9 cellular contexts compared by ENCODE assay signal in genomic region chr19:54160948-54161347, GRCh38. TPM values are rescaled to one million over a fixed set of nuclear protein-coding genes. Genes with fewer than 3 reads are reported as not detected.
DNase-seq lines count a peak whose midpoint lies in the region; ATAC-seq and TF ChIP-seq lines count a peak whose summit lies in the region.
"Had no signal": no experiment of that assay in that cellular context is flagged by ENCODE, and none has a peak within 500 bp of the region (broad histone marks: within the 10 kb centered on the region; RNA-seq: fewer than 3 reads in every experiment).

No MANE protein-coding gene starts in this region.

- H3K27ac Mint-ChIP-seq in activated naive CD4-positive, alpha-beta T cell treated with anti-CD3 and anti-CD28 coated beads, Interleukin-2, amount 50 U/mL, for 24 hours: peak overlapping the region; percentile 70

- 75% methylated on average over 13 of the region's 13 CpGs for WGBS in hepatocyte (ENCODE audit: low lambda C conversion rate, missing lambda C conversion rate)
- 30 to 39% methylated on average over 13 of the region's 13 CpGs for WGBS in thyroid gland, 2 donors

- H3K9me2 ChIP-seq in hepatocyte (replicated peaks; ENCODE audit: insufficient read depth): no peaks in the 10 kb centered on the region

- peaks cover 62% of the 10 kb centered on the region for H3K4me1 Mint-ChIP-seq in activated naive CD4-positive, alpha-beta T cell treated with anti-CD3 and anti-CD28 coated beads, Interleukin-2, amount 50 U/mL, for 24 hours

- intact Hi-C loops in thyroid gland (cut with DNase I): no loop called here

- no peaks in the 10 kb centered on the region for H4K20me1 ChIP-seq in hepatocyte (ENCODE audit: insufficient read depth, poor library complexity, severe bottlenecking)

- peaks cover 2% of the 10 kb centered on the region for H3K36me3 Mint-ChIP-seq in activated naive CD4-positive, alpha-beta T cell treated with anti-CD3 and anti-CD28 coated beads, Interleukin-2, amount 50 U/mL, for 24 hours

- TF ChIP-seq CTCF in VCaP (conservative IDR thresholded peaks at IDR 0.05): no peak
- TF ChIP-seq CTCF in hepatocyte (IDR thresholded peaks at IDR 0.05; ENCODE audit: poor library complexity): no peak
- TF ChIP-seq CTCF in thyroid gland (IDR thresholded peaks at IDR 0.05): no peak

- no peak overlapping the region for H2AFZ ChIP-seq in hepatocyte

- H3K79me2 ChIP-seq in hepatocyte: peaks cover 14% of the 10 kb centered on the region

- peak overlapping the region; percentile 91 for H3K27ac ChIP-seq in VCaP
- peak overlapping the region; percentile 79 for H3K27ac ChIP-seq in hepatocyte
- peak overlapping the region in 2 of 3 donors; percentile 73 to 75 for H3K27ac ChIP-seq in thyroid gland

- H3K4me1 ChIP-seq in hepatocyte (ENCODE audit: insufficient read depth) (peaks cover 20% of the 10 kb centered on the region), thyroid gland (peaks cover 26 to 45% of the 10 kb centered on the region in 2 donors)

- H3K9me3 ChIP-seq in hepatocyte (ENCODE audit: low read depth) (no peaks in the 10 kb centered on the region), thyroid gland (no peaks in the 10 kb centered on the region)

- no peaks in the 10 kb centered on the region for H3K27me3 Mint-ChIP-seq in activated naive CD4-positive, alpha-beta T cell treated with anti-CD3 and anti-CD28 coated beads, Interleukin-2, amount 50 U/mL, for 24 hours

- no peak for TF ChIP-seq POLR2A in thyroid gland (IDR thresholded peaks at IDR 0.05)

- peak overlapping the region; percentile 79 for H3K4me2 ChIP-seq in hepatocyte

- H3K36me3 ChIP-seq in hepatocyte (replicated peaks; ENCODE audit: insufficient read depth, low read depth): no peaks in the 10 kb centered on the region
- H3K36me3 ChIP-seq in thyroid gland: peaks cover 18 to 20% of the 10 kb centered on the region in 2 donors

- no peak for ATAC-seq in HG02610 (IDR thresholded peaks at IDR 0.05; ENCODE audit: unreplicated experiment)

- no peaks in the 10 kb centered on the region for H3K27me3 ChIP-seq in hepatocyte
- H3K27me3 ChIP-seq in thyroid gland: no peaks in the 10 kb centered on the region

- no peaks in the 10 kb centered on the region for H3K9me3 Mint-ChIP-seq in activated naive CD4-positive, alpha-beta T cell treated with anti-CD3 and anti-CD28 coated beads, Interleukin-2, amount 50 U/mL, for 24 hours

- no peak overlapping the region for H3K4me3 ChIP-seq in hepatocyte
- peak overlapping the region in 1 of 3 donors; percentile 37 for H3K4me3 ChIP-seq in thyroid gland (replicated peaks in 1 of 3)

- no peak for DNase-seq in activated naive CD4-positive, alpha-beta T cell treated with Interleukin-2 at 50 U/mL for 16 hours
- DNase-seq in hepatocyte (ENCODE audit: low spot score) (no peak), thyroid gland (peak; percentile 31 to 32), medulla oblongata (ENCODE audit: extremely low spot score) (no peak)
- no peak for DNase-seq in central memory CD4-positive, alpha-beta T cell
- DNase-seq: NCI-H1048 had no signal

- peak overlapping the region; percentile 94 for H3K4me3 Mint-ChIP-seq in activated naive CD4-positive, alpha-beta T cell treated with anti-CD3 and anti-CD28 coated beads, Interleukin-2, amount 50 U/mL, for 24 hours

RNA-seq across cellular contexts. Expression of gene LENG1, which starts 1.4 kb away (rescaled TPM):
- total RNA-seq in hepatocyte (5.8 and 8.4 TPM in 2 replicates), thyroid gland (10 to 100 TPM in 1 of 4 donors, 1 to 10 TPM in 3; 6.3 to 14.5 (median 8.2) TPM)
- polyA plus RNA-seq in hepatocyte: 15.0 and 16.8 TPM in 2 replicates

RNA-seq across cellular contexts. Expression of gene TMC4, which starts 12.0 kb away (rescaled TPM):
- total RNA-seq in hepatocyte: 29.4 and 40.3 TPM in 2 replicates
- 94.4 and 101 TPM in 2 replicates for polyA plus RNA-seq in hepatocyte
- total RNA-seq in thyroid gland: 10 to 100 TPM; 42.6 to 91.7 (median 68.5) TPM

RNA-seq across cellular contexts. Expression of gene CNOT3, which starts 23.4 kb away (rescaled TPM):
- 11.6 and 12.0 TPM in 2 replicates for total RNA-seq in hepatocyte
- 49.3 and 50.1 TPM in 2 replicates for polyA plus RNA-seq in hepatocyte
- 10 to 100 TPM; 22.4 to 30.3 (median 29.8) TPM for total RNA-seq in thyroid gland

RNA-seq across cellular contexts. Expression of gene MBOAT7, which starts 28.4 kb away (rescaled TPM):
- total RNA-seq in hepatocyte (73.8 and 93.5 TPM in 2 replicates), thyroid gland (100 to 1,000 TPM in 1 of 4 donors, 10 to 100 TPM in 3; 47.3 to 101 (median 69.0) TPM)
- polyA plus RNA-seq in hepatocyte: 179 and 199 TPM in 2 replicates

RNA-seq across cellular contexts. Expression of gene TSEN34, which starts 30.2 kb away (rescaled TPM):
- 66.9 and 77.6 TPM in 2 replicates for total RNA-seq in hepatocyte
- polyA plus RNA-seq in hepatocyte: 100.0 and 105 TPM in 2 replicates
- total RNA-seq in thyroid gland: 100 to 1,000 TPM in 1 of 4 donors, 10 to 100 TPM in 3; 58.1 to 102 (median 82.0) TPM

Comparison
In these comparisons a context has a peak if more than half of its experiments do, and no peak if none do; other contexts are left out.
1. DNase-seq: peak in thyroid gland (2 of 2); none in activated naive CD4-positive, alpha-beta T cell treated with Interleukin-2 at 50 U/mL for 16 hours (single experiment), hepatocyte (single experiment), medulla oblongata (single experiment) and central memory CD4-positive, alpha-beta T cell (single experiment).
2. Peak in every context shown above with its lines, with median percentiles within 50 percentile points of each other: H3K27ac ChIP-seq.